In the genomic region with DNA sequence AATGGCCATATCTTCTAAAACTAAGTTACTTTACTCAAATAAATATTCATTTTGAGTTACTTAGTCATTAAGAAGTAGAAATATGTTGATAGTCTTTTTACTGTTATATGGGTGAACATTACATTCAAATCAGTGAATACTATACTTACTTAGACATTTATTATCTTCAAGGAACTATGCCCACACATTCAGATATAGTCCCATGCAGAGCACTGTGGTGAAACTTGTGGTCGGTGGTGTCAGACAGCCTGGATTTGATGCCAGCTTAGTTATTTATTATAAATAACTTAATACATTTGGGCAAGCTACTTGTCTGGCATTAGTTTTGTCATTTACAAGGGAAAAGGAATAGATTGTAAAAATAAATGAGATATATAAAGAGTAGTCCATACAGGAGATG, we compare ENCODE assay signal across 21 cellular contexts.
"Had no signal": no experiment of that assay in that cellular context is flagged by ENCODE, and none has a peak within 500 bp of the region (broad histone marks: within the 10 kb centered on the region; RNA-seq: fewer than 3 reads in every experiment).

No MANE protein-coding gene starts in this region.

- H3K9me3 ChIP-seq: breast epithelium, gastrocnemius medialis, sigmoid colon, thyroid gland had no signal

- H3K36me3 Mint-ChIP-seq: activated CD8-positive, alpha-beta memory T cell treated with anti-CD3 and anti-CD28 coated beads, Interleukin-2, amount 10 ng/mL, durations not matched to agents 7 days and 5 days; naive B cell had no signal

- H3K4me1 ChIP-seq: breast epithelium, gastrocnemius medialis, left ventricle myocardium inferior, sigmoid colon, thyroid gland had no signal

- ATAC-seq: activated CD8-positive, alpha-beta memory T cell treated with anti-CD3 and anti-CD28 coated beads, Interleukin-2, amount 10 ng/mL, durations not matched to agents 7 days and 5 days; activated T-helper 17 cell treated with anti-CD3 and anti-CD28 coated beads, Interleukin-2, amount 50 U/mL, for 72 hours; esophagus mucosa; gastrocnemius medialis; heart left ventricle; stimulated activated naive B cell treated with anti-CD40 and anti-IgM and Interleukin-4, amounts not matched to agents 10 μg/mL and 1 μg/mL and 100 μg/mL, for 72 hours had no signal

- H3K4me1 Mint-ChIP-seq: activated B cell treated with CpG ODN at 0.5 μM for 24 hours, memory B cell, naive B cell had no signal

- FAIRE-seq: kidney had no signal

- DNase-seq: activated B cell treated with CpG ODN at 0.5 μM for 24 hours; activated CD4-positive, alpha-beta memory T cell treated with anti-CD3 and anti-CD28 coated beads, Interleukin-2, amount 10 ng/mL, durations not matched to agents 7 days and 5 days; activated CD4-positive, alpha-beta T cell treated with anti-CD3 and anti-CD28 coated beads for 48 hours; activated CD8-positive, alpha-beta memory T cell treated with anti-CD3 and anti-CD28 coated beads, Interleukin-2, amount 10 ng/mL, durations not matched to agents 7 days and 5 days; activated naive CD4-positive, alpha-beta T cell treated with Interleukin-2 at 50 U/mL for 16 hours; anterior cingulate cortex; cerebellar nuclear complex; cortex of kidney; gastrocnemius medialis; heart left ventricle; kidney; left ventricle myocardium inferior; naive B cell; sigmoid colon; stimulated activated naive B cell treated with anti-CD40 and anti-IgM and Interleukin-4, amounts not matched to agents 10 μg/mL and 1 μg/mL and 100 μg/mL, for 72 hours; SW 1271; thyroid gland had no signal

- H3K4me3 Mint-ChIP-seq: activated B cell treated with CpG ODN at 0.5 μM for 24 hours; activated CD4-positive, alpha-beta memory T cell treated with anti-CD3 and anti-CD28 coated beads, Interleukin-2, amount 10 ng/mL, durations not matched to agents 7 days and 5 days; activated CD8-positive, alpha-beta memory T cell treated with anti-CD3 and anti-CD28 coated beads, Interleukin-2, amount 10 ng/mL, durations not matched to agents 7 days and 5 days; activated T-helper 17 cell treated with anti-CD3 and anti-CD28 coated beads, Interleukin-2, amount 50 U/mL, for 72 hours; memory B cell; naive B cell; stimulated activated naive B cell treated with anti-CD40 and anti-IgM and Interleukin-4, amounts not matched to agents 10 μg/mL and 1 μg/mL and 100 μg/mL, for 72 hours had no signal

- H3K27me3 ChIP-seq: breast epithelium, gastrocnemius medialis, heart left ventricle, sigmoid colon, thyroid gland had no signal

- H3K27ac Mint-ChIP-seq: activated B cell treated with CpG ODN at 0.5 μM for 24 hours; activated CD4-positive, alpha-beta memory T cell treated with anti-CD3 and anti-CD28 coated beads, Interleukin-2, amount 10 ng/mL, durations not matched to agents 7 days and 5 days; activated CD8-positive, alpha-beta memory T cell treated with anti-CD3 and anti-CD28 coated beads, Interleukin-2, amount 10 ng/mL, durations not matched to agents 7 days and 5 days; activated T-helper 17 cell treated with anti-CD3 and anti-CD28 coated beads, Interleukin-2, amount 50 U/mL, for 72 hours; memory B cell; naive B cell; stimulated activated naive B cell treated with anti-CD40 and anti-IgM and Interleukin-4, amounts not matched to agents 10 μg/mL and 1 μg/mL and 100 μg/mL, for 72 hours had no signal

- H3K9me3 Mint-ChIP-seq: activated CD4-positive, alpha-beta memory T cell treated with anti-CD3 and anti-CD28 coated beads, Interleukin-2, amount 10 ng/mL, durations not matched to agents 7 days and 5 days had no signal

- H3K4me3 ChIP-seq: breast epithelium, gastrocnemius medialis, heart left ventricle, left ventricle myocardium inferior, sigmoid colon, thyroid gland had no signal

- H3K36me3 ChIP-seq: breast epithelium, gastrocnemius medialis, heart left ventricle, left ventricle myocardium inferior, sigmoid colon, thyroid gland had no signal

- H3K27me3 Mint-ChIP-seq: activated CD4-positive, alpha-beta memory T cell treated with anti-CD3 and anti-CD28 coated beads, Interleukin-2, amount 10 ng/mL, durations not matched to agents 7 days and 5 days; activated CD8-positive, alpha-beta memory T cell treated with anti-CD3 and anti-CD28 coated beads, Interleukin-2, amount 10 ng/mL, durations not matched to agents 7 days and 5 days had no signal

- H3K27ac ChIP-seq: breast epithelium, gastrocnemius medialis, heart left ventricle, left ventricle myocardium inferior, sigmoid colon, thyroid gland had no signal
